Comparison of ENCODE assay signal across 1 cellular context in genomic region chr10:7121154-7121797, GRCh38.
TF ChIP-seq lines count a peak whose summit lies in the region.

No MANE protein-coding gene starts in this region.

TF ChIP-seq in WTC11, 78 proteins besides CTCF, POLR2A, EP300 and RAD21 (continued from another document):
- TF ChIP-seq ATF6 (CRISPR knock-in tag; IDR thresholded peaks at IDR 0.05) (no peak), E2F4 (CRISPR knock-in tag; IDR thresholded peaks at IDR 0.05; ENCODE audit: borderline replicate concordance, low read depth) (no peak), PRRX2 (CRISPR knock-in tag; IDR thresholded peaks at IDR 0.05) (no peak)
